ENCODE assay signal across 10 cellular contexts in the genomic region with DNA sequence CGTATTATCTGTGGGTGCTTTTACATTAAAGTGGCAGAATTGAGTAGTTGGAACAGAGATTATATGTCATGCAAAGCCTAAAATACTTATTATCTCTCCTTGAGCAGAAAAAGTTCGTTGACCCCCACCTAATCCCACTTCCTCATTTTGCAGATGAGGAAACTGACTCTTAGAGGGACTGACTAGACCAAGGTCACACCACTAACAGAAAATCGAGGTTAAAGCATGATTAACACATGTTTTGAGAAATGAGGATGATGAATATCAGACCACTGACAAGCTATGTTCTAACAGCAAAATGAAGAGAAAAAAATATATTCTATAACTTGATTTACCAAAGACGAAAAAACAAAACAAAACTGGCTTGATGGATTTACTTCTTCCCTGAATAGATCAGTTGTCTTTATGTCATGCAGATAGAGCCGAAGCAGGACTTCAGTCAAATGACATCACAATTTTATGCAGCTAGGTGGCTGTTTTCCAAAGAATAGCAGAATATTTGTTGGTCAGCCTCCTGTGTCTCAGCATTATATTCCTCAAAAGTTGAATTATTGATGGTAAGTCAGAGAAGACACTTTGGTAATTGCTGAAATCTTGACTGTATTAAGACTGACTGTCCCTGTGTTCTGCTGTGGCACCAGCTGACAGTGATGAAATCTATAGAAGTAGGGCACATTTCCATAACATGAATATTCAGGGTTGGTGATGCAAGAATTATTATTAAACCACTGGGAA. TPM values are rescaled to one million over a fixed set of nuclear protein-coding genes. Genes with fewer than 3 reads are reported as not detected.
A peak's percentile ranks its signal among the peaks of the same experiment; 100 is the strongest.
DNase-seq lines count a peak whose midpoint lies in the region; ATAC-seq lines count a peak whose summit lies in the region.
"Had no signal": no experiment of that assay in that cellular context is flagged by ENCODE, and none has a peak within 500 bp of the region (broad histone marks: within the 10 kb centered on the region; RNA-seq: fewer than 3 reads in every experiment).

No MANE protein-coding gene starts in this region.

- H3K18ac ChIP-seq in neuronal stem cell (ENCODE audit: low read length) (no peak overlapping the region), trophoblast cell (ENCODE audit: low read length) (no peak overlapping the region)

- H3K36me3 ChIP-seq in Karpas-422 (ENCODE audit: insufficient read depth, low read length): no peaks in the 10 kb centered on the region
- H3K36me3 ChIP-seq in neuronal stem cell (replicated peaks in 1 of 2; ENCODE audit: control insufficient read depth in 2 of 2, insufficient read depth in 2 of 2, low read length in 2 of 2): no peaks in the 10 kb centered on the region
- no peaks in the 10 kb centered on the region for H3K36me3 ChIP-seq in trophoblast cell (ENCODE audit: control insufficient read depth in 1 of 2, insufficient read depth in 2 of 2, low read length in 2 of 2)

- H2AK5ac ChIP-seq in neuronal stem cell (ENCODE audit: low read depth, low read length): no peak overlapping the region
- no peak overlapping the region for H2AK5ac ChIP-seq in trophoblast cell (ENCODE audit: low read length)

- no peak overlapping the region for H3K14ac ChIP-seq in neuronal stem cell (ENCODE audit: low read length)
- H3K14ac ChIP-seq in trophoblast cell (ENCODE audit: low read length): no peak overlapping the region

- DNase-seq in GM19240 (ENCODE audit: insufficient read length, low spot score) (peak; percentile 4), Karpas-422 (peak; percentile 91), neuronal stem cell (ENCODE audit: low spot score) (no peak), right cardiac atrium (no peak), NCI-H446 (lab: John Stamatoyannopoulos, UW) (no peak), trophoblast cell (no peak), AG08395 (ENCODE audit: low spot score) (no peak)
- DNase-seq: T1000 had no signal

- H3K4me1 ChIP-seq in Karpas-422 (ENCODE audit: low read length): peaks cover 64% of the 10 kb centered on the region
- peaks cover 1 to 22% of the 10 kb centered on the region in 2 donors for H3K4me1 ChIP-seq in neuronal stem cell (ENCODE audit: control insufficient read depth in 2 of 2, insufficient read depth in 1 of 2, low read depth in 1 of 2, low read length in 2 of 2)
- H3K4me1 ChIP-seq in right cardiac atrium (ENCODE audit: control insufficient read depth, insufficient read depth, low read length): no peaks in the 10 kb centered on the region
- H3K4me1 ChIP-seq in trophoblast cell (ENCODE audit: control insufficient read depth in 1 of 2, insufficient read depth in 2 of 2, low read length in 2 of 2): peaks cover 0 to 5% of the 10 kb centered on the region in 2 experiments

- H3K4ac ChIP-seq in neuronal stem cell (ENCODE audit: low read length): no peak overlapping the region
- no peak overlapping the region for H3K4ac ChIP-seq in trophoblast cell (ENCODE audit: low read depth, low read length)

- H3K4me3 ChIP-seq in Karpas-422 (ENCODE audit: low read length) (peak overlapping the region; percentile 47), neuronal stem cell (ENCODE audit: low read length in 2 of 2) (no peak overlapping the region), right cardiac atrium (ENCODE audit: low read length) (no peak overlapping the region), trophoblast cell (ENCODE audit: low read depth, low read length) (no peak overlapping the region)

- H3K9me2 ChIP-seq in Karpas-422 (replicated peaks; ENCODE audit: insufficient read depth, low read length): no peaks in the 10 kb centered on the region

- H3K79me2 ChIP-seq in Karpas-422 (ENCODE audit: low read length): no peaks in the 10 kb centered on the region
- H3K79me2 ChIP-seq in trophoblast cell (ENCODE audit: control insufficient read depth, insufficient read depth, low read length, poor library complexity): no peaks in the 10 kb centered on the region

- H3K9me3 ChIP-seq in Karpas-422 (ENCODE audit: low read length) (no peaks in the 10 kb centered on the region), neuronal stem cell (replicated peaks in 1 of 2; ENCODE audit: control insufficient read depth in 2 of 2, insufficient read depth in 1 of 2, low read depth in 1 of 2, low read length in 2 of 2) (no peaks in the 10 kb centered on the region), right cardiac atrium (ENCODE audit: control insufficient read depth, low read length) (no peaks in the 10 kb centered on the region), trophoblast cell (ENCODE audit: insufficient read depth, low read depth, low read length) (no peaks in the 10 kb centered on the region)

- no peak overlapping the region for H2BK15ac ChIP-seq in neuronal stem cell (ENCODE audit: low read length)

- WGBS in neuronal stem cell (ENCODE audit: extremely low coverage in 2 of 2, insufficient read length in 2 of 2, insufficient replicate concordance in 1 of 2), 2 donors: no CpG with 5 or more reads among the region's 5 CpGs
- WGBS in right cardiac atrium: 63% methylated on average over 5 of the region's 5 CpGs
- no CpG with 5 or more reads among the region's 5 CpGs for WGBS in trophoblast cell (ENCODE audit: extremely low coverage, insufficient coverage, insufficient read length)

- H3K23ac ChIP-seq in neuronal stem cell (ENCODE audit: low read depth, low read length, poor library complexity): no peak overlapping the region
- H3K23ac ChIP-seq in trophoblast cell (ENCODE audit: low read length): no peak overlapping the region

- H2BK120ac ChIP-seq in neuronal stem cell (ENCODE audit: low read depth, low read length) (no peak overlapping the region), trophoblast cell (ENCODE audit: insufficient read depth, low read length, poor library complexity) (no peak overlapping the region)

- H4K20me1 ChIP-seq in Karpas-422 (ENCODE audit: insufficient read depth, low read depth, low read length): no peaks in the 10 kb centered on the region

- H2BK5ac ChIP-seq in neuronal stem cell (ENCODE audit: low read length) (no peak overlapping the region), trophoblast cell (ENCODE audit: low read depth, low read length, poor library complexity) (no peak overlapping the region)

- H3K27ac ChIP-seq in Karpas-422 (ENCODE audit: low read length): peak overlapping the region; percentile 98
- no peak overlapping the region for H3K27ac ChIP-seq in neuronal stem cell (replicated peaks; ENCODE audit: low read length)
- H3K27ac ChIP-seq in right cardiac atrium (ENCODE audit: low read length): no peak overlapping the region
- no peak overlapping the region for H3K27ac ChIP-seq in trophoblast cell (ENCODE audit: low read depth, low read length)

- ATAC-seq in HG02840 (IDR thresholded peaks at IDR 0.05; ENCODE audit: low FRiP score, unreplicated experiment): peak; percentile 84
- no peak for ATAC-seq in right cardiac atrium
- ATAC-seq: HCT116 had no signal

- intact Hi-C loops in right cardiac atrium (cut with DNase I): no loop called here

- peak overlapping the region; percentile 63 for H3K9ac ChIP-seq in Karpas-422 (ENCODE audit: low read length)
- H3K9ac ChIP-seq in neuronal stem cell (ENCODE audit: low read depth, low read length, poor library complexity): no peak overlapping the region
- no peak overlapping the region for H3K9ac ChIP-seq in trophoblast cell (ENCODE audit: low read length)

- H2AFZ ChIP-seq in Karpas-422 (ENCODE audit: low read length): peak overlapping the region; percentile 22; the same call in 1 of the 2 replicates
- H2AFZ ChIP-seq in neuronal stem cell (ENCODE audit: low read length): peak overlapping the region; percentile 8
- no peak overlapping the region for H2AFZ ChIP-seq in trophoblast cell (ENCODE audit: insufficient read depth, low read length, poor library complexity)

- H4K8ac ChIP-seq in neuronal stem cell (ENCODE audit: low read depth, low read length) (no peak overlapping the region), trophoblast cell (ENCODE audit: low read depth, low read length) (no peak overlapping the region)

- H3K27me3 ChIP-seq in Karpas-422 (ENCODE audit: low read length) (no peaks in the 10 kb centered on the region), neuronal stem cell (ENCODE audit: control insufficient read depth in 3 of 3, insufficient read depth in 3 of 3, low read depth in 1 of 3, low read length in 3 of 3) (no peaks in the 10 kb centered on the region), right cardiac atrium (ENCODE audit: control insufficient read depth, insufficient read depth) (no peaks in the 10 kb centered on the region), trophoblast cell (ENCODE audit: insufficient read depth, low read length) (no peaks in the 10 kb centered on the region)

- H2BK12ac ChIP-seq in neuronal stem cell (ENCODE audit: low read length) (no peak overlapping the region), trophoblast cell (ENCODE audit: low read length) (no peak overlapping the region)

- H3K79me1 ChIP-seq in neuronal stem cell (ENCODE audit: low read depth, low read length) (no peaks in the 10 kb centered on the region), trophoblast cell (ENCODE audit: low read length) (no peaks in the 10 kb centered on the region)

- H4K12ac ChIP-seq in trophoblast cell (ENCODE audit: low read depth, low read length): no peak overlapping the region

- H4K91ac ChIP-seq in neuronal stem cell (ENCODE audit: low read depth, low read length, poor library complexity): no peak overlapping the region
- H4K91ac ChIP-seq in trophoblast cell (ENCODE audit: low read depth, low read length): no peak overlapping the region

- peak overlapping the region; percentile 74 for H3K4me2 ChIP-seq in Karpas-422 (ENCODE audit: low read depth, low read length, poor library complexity, severe bottlenecking)
- H3K4me2 ChIP-seq in neuronal stem cell (ENCODE audit: insufficient read depth, low read length, poor library complexity, severe bottlenecking): no peak overlapping the region
- no peak overlapping the region for H3K4me2 ChIP-seq in trophoblast cell (ENCODE audit: low read length)

RNA-seq across cellular contexts. Expression of a gene that starts 24.2 kb away (rescaled TPM):
- 21.6 and 50.4 TPM in 2 replicates for total RNA-seq in Karpas-422 (2014; rRNA removed; shearing (Covaris generic); ENCODE audit: low replicate concordance)
- 85.0 TPM for polyA plus RNA-seq in neuronal stem cell (2013, experiment 1 of 2)
- polyA plus RNA-seq in neuronal stem cell (2013, experiment 2 of 2): 87.6 TPM
- total RNA-seq in right cardiac atrium: 100 to 1,000 TPM; 107 to 135 (median 111) TPM
- 271 TPM for polyA plus RNA-seq in right cardiac atrium
- polyA plus RNA-seq in trophoblast cell (2013): 91.5 and 92.1 TPM in 2 replicates

RNA-seq across cellular contexts. Expression of a gene that starts 55.9 kb away (rescaled TPM):
- 0.07 TPM in 1 of 2 replicates, not detected in the other for total RNA-seq in Karpas-422 (2014; rRNA removed; shearing (Covaris generic); ENCODE audit: low replicate concordance)
- 2.5 TPM for polyA plus RNA-seq in neuronal stem cell (2013, experiment 1 of 2)
- 2.4 TPM for polyA plus RNA-seq in neuronal stem cell (2013, experiment 2 of 2)
- total RNA-seq in right cardiac atrium: 1 to 10 TPM; 3.2 to 4.0 (median 3.6) TPM
- 4.4 TPM for polyA plus RNA-seq in right cardiac atrium
- 0.89 and 0.94 TPM in 2 replicates for polyA plus RNA-seq in trophoblast cell (2013)

Comparison
In these comparisons a context has a peak if more than half of its experiments do, and no peak if none do; other contexts are left out.
1. DNase-seq: peak in GM19240 (single experiment) and Karpas-422 (single experiment); none in neuronal stem cell (single experiment), right cardiac atrium (0 of 3), NCI-H446 (0 of 2), trophoblast cell (0 of 2) and AG08395 (single experiment).